13 cellular contexts compared by ENCODE assay signal in genomic region chr2:100114011-100114433, GRCh38. TPM values are rescaled to one million over a fixed set of nuclear protein-coding genes. Genes with fewer than 3 reads are reported as not detected.
DNase-seq lines count a peak whose midpoint lies in the region; ATAC-seq, FAIRE-seq and TF ChIP-seq lines count a peak whose summit lies in the region.
"Had no signal": no experiment of that assay in that cellular context is flagged by ENCODE, and none has a peak within 500 bp of the region (broad histone marks: within the 10 kb centered on the region; RNA-seq: fewer than 3 reads in every experiment).

No MANE protein-coding gene starts in this region.

- DNase-seq in germinal center (ENCODE audit: low spot score) (peak; percentile 54), kidney (no peak), testis (no peak), trophoblast cell (no peak)
- DNase-seq: activated CD8-positive, alpha-beta memory T cell treated with anti-CD3 and anti-CD28 coated beads, Interleukin-2, amount 10 ng/mL, durations not matched to agents 7 days and 5 days; H7; NCI-H1092 treated with DMSO at 0.1 percent for 48 hours; RPMI8226; stimulated activated CD4-positive, alpha-beta T cell treated with anti-CD3 and anti-CD28 coated beads, Interleukin-4, amount 100 ng/mL, for 4 hours had no signal

- H4K12ac ChIP-seq in trophoblast cell (ENCODE audit: low read depth, low read length), result no peak overlapping the region

- H3K79me1 ChIP-seq in trophoblast cell (ENCODE audit: low read length), result peaks cover 2% of the 10 kb centered on the region

- no peak overlapping the region for H4K91ac ChIP-seq in trophoblast cell (ENCODE audit: low read depth, low read length)

- H2AK5ac ChIP-seq in trophoblast cell (ENCODE audit: low read length), result no peak overlapping the region

- no peak overlapping the region for H3K14ac ChIP-seq in trophoblast cell (ENCODE audit: low read length)

- H3K18ac ChIP-seq in trophoblast cell (ENCODE audit: low read length), result no peak overlapping the region

- FAIRE-seq in kidney (lab: Jason Lieb, UNC), result no peak

- H3K4me2 ChIP-seq in trophoblast cell (ENCODE audit: low read length), result no peak overlapping the region

- ATAC-seq in GM18499 (IDR thresholded peaks at IDR 0.05; ENCODE audit: insufficient read depth, unreplicated experiment) (peak; percentile 70), GM21576 (IDR thresholded peaks at IDR 0.05; ENCODE audit: unreplicated experiment) (peak; percentile 89), HG03571 (IDR thresholded peaks at IDR 0.05; ENCODE audit: unreplicated experiment) (no peak)
- ATAC-seq: activated CD8-positive, alpha-beta memory T cell treated with anti-CD3 and anti-CD28 coated beads, Interleukin-2, amount 10 ng/mL, durations not matched to agents 7 days and 5 days had no signal

- H3K27me3 ChIP-seq in testis (no peaks in the 10 kb centered on the region), trophoblast cell (ENCODE audit: insufficient read depth, low read length) (no peaks in the 10 kb centered on the region)

- TF ChIP-seq CTCF in kidney (IDR thresholded peaks at IDR 0.05; ENCODE audit: borderline replicate concordance, extremely low read depth, insufficient read depth) (no peak), testis (IDR thresholded peaks at IDR 0.05) (no peak)

- no peaks in the 10 kb centered on the region for H3K4me1 ChIP-seq in kidney (ENCODE audit: control insufficient read depth in 1 of 2, insufficient read depth in 1 of 2, low read depth in 1 of 2, low read length in 2 of 2)
- H3K4me1 ChIP-seq in testis, result no peaks in the 10 kb centered on the region
- peaks cover 8 to 9% of the 10 kb centered on the region in 2 experiments for H3K4me1 ChIP-seq in trophoblast cell (ENCODE audit: control insufficient read depth in 1 of 2, insufficient read depth in 2 of 2, low read length in 2 of 2)

- H3K4me3 ChIP-seq in kidney (ENCODE audit: low read length in 2 of 2), result no peak overlapping the region
- no peak overlapping the region for H3K4me3 ChIP-seq in testis
- no peak overlapping the region for H3K4me3 ChIP-seq in trophoblast cell (ENCODE audit: low read depth, low read length)

- intact Hi-C loops in kidney (cut with DNase I), result no loop called here
- intact Hi-C loops in testis (cut with DNase I; ENCODE audit: low total_unique reads), result no loop called here

- no peak overlapping the region for H4K8ac ChIP-seq in trophoblast cell (ENCODE audit: low read depth, low read length)

- H3K4ac ChIP-seq in trophoblast cell (ENCODE audit: low read depth, low read length), result no peak overlapping the region

- no peak overlapping the region for H2BK120ac ChIP-seq in trophoblast cell (ENCODE audit: insufficient read depth, low read length, poor library complexity)

- no peak overlapping the region for H2AFZ ChIP-seq in trophoblast cell (ENCODE audit: insufficient read depth, low read length, poor library complexity)

- H3K9ac ChIP-seq in kidney (ENCODE audit: low read length in 2 of 2) (no peak overlapping the region), trophoblast cell (ENCODE audit: low read length) (no peak overlapping the region)

- H3K23ac ChIP-seq in trophoblast cell (ENCODE audit: low read length), result no peak overlapping the region

- 80 to 83% methylated on average over 1 to 2 of the region's 2 CpGs for WGBS in testis, 2 donors
- no CpG with 5 or more reads among the region's 2 CpGs for WGBS in trophoblast cell (ENCODE audit: extremely low coverage, insufficient coverage, insufficient read length)

- H3K9me3 ChIP-seq in KOPT-K1 (ENCODE audit: insufficient read depth, low read length, poor library complexity, severe bottlenecking), result peaks cover 32% of the 10 kb centered on the region
- no peaks in the 10 kb centered on the region for H3K9me3 ChIP-seq in kidney (ENCODE audit: control insufficient read depth in 1 of 2, low read length in 2 of 2)
- no peaks in the 10 kb centered on the region for H3K9me3 ChIP-seq in testis
- no peaks in the 10 kb centered on the region for H3K9me3 ChIP-seq in trophoblast cell (ENCODE audit: insufficient read depth, low read depth, low read length)

- H2BK12ac ChIP-seq in trophoblast cell (ENCODE audit: low read length), result no peak overlapping the region

- H3K36me3 ChIP-seq in KOPT-K1 (ENCODE audit: insufficient read depth, low read length) (peaks cover 25% of the 10 kb centered on the region), kidney (ENCODE audit: control insufficient read depth in 1 of 2, insufficient read depth in 2 of 2, low read length in 2 of 2) (no peaks in the 10 kb centered on the region), testis (ENCODE audit: low read depth, missing control alignments) (no peaks in the 10 kb centered on the region), trophoblast cell (ENCODE audit: control insufficient read depth in 1 of 2, insufficient read depth in 2 of 2, low read length in 2 of 2) (no peaks in the 10 kb centered on the region)

- peak overlapping the region; percentile 72 for H3K27ac ChIP-seq in KOPT-K1 (ENCODE audit: low read depth, low read length, poor library complexity, severe bottlenecking)
- H3K27ac ChIP-seq in kidney (ENCODE audit: low read depth in 2 of 2, low read length in 2 of 2), result no peak overlapping the region
- no peak overlapping the region for H3K27ac ChIP-seq in testis
- H3K27ac ChIP-seq in trophoblast cell (ENCODE audit: low read depth, low read length), result no peak overlapping the region

- no peak for TF ChIP-seq POLR2A in testis (IDR thresholded peaks at IDR 0.05)

- H3K79me2 ChIP-seq in trophoblast cell (ENCODE audit: control insufficient read depth, insufficient read depth, low read length, poor library complexity), result no peaks in the 10 kb centered on the region

- no peak overlapping the region for H2BK5ac ChIP-seq in trophoblast cell (ENCODE audit: low read depth, low read length, poor library complexity)

RNA-seq across cellular contexts. Expression of gene AFF3, which starts 28.4 kb away (rescaled TPM):
- total RNA-seq in kidney (11.0 TPM), testis (10 to 100 TPM; 27.1 to 34.4 TPM)
- polyA plus RNA-seq in kidney (ENCODE audit: insufficient read depth, low read depth, low replicate concordance) (0.65 TPM), testis (ENCODE audit: insufficient read depth, low read depth, low replicate concordance) (18.0 TPM)
- polyA plus RNA-seq in trophoblast cell (2013), result 3.5 and 3.7 TPM in 2 replicates
